ENCODE assay signal across 17 cellular contexts in the genomic region with DNA sequence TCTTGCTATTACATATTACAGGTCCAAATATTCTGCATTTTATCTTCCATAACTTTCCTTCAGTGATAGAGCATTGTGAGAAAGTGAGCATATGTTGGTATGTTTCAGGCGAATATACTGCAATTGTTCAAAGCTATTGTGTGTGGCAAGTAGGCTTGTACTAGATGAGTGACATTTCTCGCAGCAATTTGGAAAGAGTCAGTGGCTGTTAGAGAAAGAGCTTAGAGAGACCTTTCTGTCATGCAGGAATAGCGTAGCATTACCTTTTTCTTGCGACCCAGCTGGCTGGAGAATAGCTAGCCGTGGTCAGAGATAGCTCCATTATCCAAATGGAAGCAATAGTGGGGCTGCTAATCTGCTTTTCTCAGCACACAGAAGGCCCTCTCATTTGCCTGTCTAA.
A peak's percentile ranks its signal among the peaks of the same experiment; 100 is the strongest.
DNase-seq lines count a peak whose midpoint lies in the region; TF ChIP-seq lines count a peak whose summit lies in the region.
"Had no signal": no experiment of that assay in that cellular context is flagged by ENCODE, and none has a peak within 500 bp of the region (broad histone marks: within the 10 kb centered on the region; RNA-seq: fewer than 3 reads in every experiment).

No MANE protein-coding gene starts in this region.

- TF ChIP-seq EP300 in neural cell (conservative IDR thresholded peaks at IDR 0.05; ENCODE audit: poor library complexity, severe bottlenecking): peak; percentile 85

- TF ChIP-seq CTCF in neural cell (IDR thresholded peaks at IDR 0.05; ENCODE audit: poor library complexity, severe bottlenecking): no peak

- TF ChIP-seq RAD21 in neural cell (conservative IDR thresholded peaks at IDR 0.05): peak; percentile 48

- H3K36me3 ChIP-seq in neural cell (ENCODE audit: insufficient read depth, low read length): no peaks in the 10 kb centered on the region

- peak overlapping the region; percentile 9 for H3K4me2 ChIP-seq in neural cell (ENCODE audit: low read length)
- H3K4me2 ChIP-seq: A549 had no signal

- peak overlapping the region; percentile 83 for H3K27ac ChIP-seq in neural cell (ENCODE audit: low read length)
- H3K27ac ChIP-seq: 22Rv1, A549, C4-2B, GM23248 had no signal

- H3K9me2 ChIP-seq in neural cell (ENCODE audit: insufficient read depth, low read length): no peaks in the 10 kb centered on the region

- peak overlapping the region; percentile 47 for H3K9ac ChIP-seq in neural cell (ENCODE audit: low read length)
- H3K9ac ChIP-seq: GM23248 had no signal

- H3K9me3 ChIP-seq in neural cell (ENCODE audit: low read length): no peaks in the 10 kb centered on the region
- H3K9me3 ChIP-seq: A549, Caco-2 had no signal

- H2AFZ ChIP-seq in neural cell (ENCODE audit: low read depth, low read length): peak overlapping the region; percentile 5
- H2AFZ ChIP-seq: GM23248 had no signal

- no peaks in the 10 kb centered on the region for H4K20me1 ChIP-seq in neural cell (ENCODE audit: insufficient read depth)

- DNase-seq in NCI-H1436 treated with DMSO at 0.1 percent for 48 hours (lab: John Stamatoyannopoulos, UW) (peak; percentile 82), NCI-H1436 (lab: John Stamatoyannopoulos, UW) (no peak), NCI-H748 (lab: John Stamatoyannopoulos, UW; ENCODE audit: unreplicated experiment) (peak; percentile 5), NCI-H748 treated with DMSO at 0.1 percent for 48 hours (lab: John Stamatoyannopoulos, UW) (no peak), NCI-H1930 (lab: John Stamatoyannopoulos, UW) (no peak), SHP77 (lab: John Stamatoyannopoulos, UW) (no peak)
- DNase-seq in activated CD8-positive, alpha-beta memory T cell treated with anti-CD3 and anti-CD28 coated beads for 24 hours: no peak
- DNase-seq: AML-193; Caco-2; CD4-positive, alpha-beta T cell; GM23248; H7; HFFc6 had no signal

- no peaks in the 10 kb centered on the region for H3K79me2 ChIP-seq in neural cell (replicated peaks; ENCODE audit: insufficient read depth, low read length)

- peak overlapping the region; percentile 19 for H3K4me3 ChIP-seq in neural cell (ENCODE audit: low read length)
- H3K4me3 ChIP-seq: A549, GM23248 had no signal

- no peaks in the 10 kb centered on the region for H3K27me3 ChIP-seq in neural cell (ENCODE audit: insufficient read depth, low read depth, low read length)

- no peaks in the 10 kb centered on the region for H3F3A ChIP-seq in neural cell (ENCODE audit: insufficient read depth, low read length, poor library complexity, severe bottlenecking)

TF ChIP-seq in neural cell, 6 proteins besides CTCF, POLR2A, EP300 and RAD21:
- peak; percentile 35 for TF ChIP-seq SMC3 (conservative IDR thresholded peaks at IDR 0.05; ENCODE audit: poor library complexity)
- TF ChIP-seq MXI1 (conservative IDR thresholded peaks at IDR 0.05; ENCODE audit: poor library complexity, severe bottlenecking): peak; percentile 31
- no peak for TF ChIP-seq TAF1 (IDR thresholded peaks at IDR 0.05; ENCODE audit: low read depth)
- TF ChIP-seq POLR2AphosphoS5 (IDR thresholded peaks at IDR 0.05): peak; percentile 70
- TF ChIP-seq, protein P1, sequence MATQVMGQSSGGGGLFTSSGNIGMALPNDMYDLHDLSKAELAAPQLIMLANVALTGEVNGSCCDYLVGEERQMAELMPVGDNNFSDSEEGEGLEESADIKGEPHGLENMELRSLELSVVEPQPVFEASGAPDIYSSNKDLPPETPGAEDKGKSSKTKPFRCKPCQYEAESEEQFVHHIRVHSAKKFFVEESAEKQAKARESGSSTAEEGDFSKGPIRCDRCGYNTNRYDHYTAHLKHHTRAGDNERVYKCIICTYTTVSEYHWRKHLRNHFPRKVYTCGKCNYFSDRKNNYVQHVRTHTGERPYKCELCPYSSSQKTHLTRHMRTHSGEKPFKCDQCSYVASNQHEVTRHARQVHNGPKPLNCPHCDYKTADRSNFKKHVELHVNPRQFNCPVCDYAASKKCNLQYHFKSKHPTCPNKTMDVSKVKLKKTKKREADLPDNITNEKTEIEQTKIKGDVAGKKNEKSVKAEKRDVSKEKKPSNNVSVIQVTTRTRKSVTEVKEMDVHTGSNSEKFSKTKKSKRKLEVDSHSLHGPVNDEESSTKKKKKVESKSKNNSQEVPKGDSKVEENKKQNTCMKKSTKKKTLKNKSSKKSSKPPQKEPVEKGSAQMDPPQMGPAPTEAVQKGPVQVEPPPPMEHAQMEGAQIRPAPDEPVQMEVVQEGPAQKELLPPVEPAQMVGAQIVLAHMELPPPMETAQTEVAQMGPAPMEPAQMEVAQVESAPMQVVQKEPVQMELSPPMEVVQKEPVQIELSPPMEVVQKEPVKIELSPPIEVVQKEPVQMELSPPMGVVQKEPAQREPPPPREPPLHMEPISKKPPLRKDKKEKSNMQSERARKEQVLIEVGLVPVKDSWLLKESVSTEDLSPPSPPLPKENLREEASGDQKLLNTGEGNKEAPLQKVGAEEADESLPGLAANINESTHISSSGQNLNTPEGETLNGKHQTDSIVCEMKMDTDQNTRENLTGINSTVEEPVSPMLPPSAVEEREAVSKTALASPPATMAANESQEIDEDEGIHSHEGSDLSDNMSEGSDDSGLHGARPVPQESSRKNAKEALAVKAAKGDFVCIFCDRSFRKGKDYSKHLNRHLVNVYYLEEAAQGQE (IDR thresholded peaks at IDR 0.05; ENCODE audit: borderline replicate concordance): peak; percentile 56
- TF ChIP-seq EZH2 (IDR thresholded peaks at IDR 0.05; ENCODE audit: borderline replicate concordance, insufficient read depth, low read length, poor library complexity, severe bottlenecking): no peak

Comparison
In these comparisons a context has a peak if more than half of its experiments do, and no peak if none do; other contexts are left out.
1. DNase-seq: peak in NCI-H1436 treated with DMSO at 0.1 percent for 48 hours (single experiment) and NCI-H748 (single experiment); none in NCI-H1436 (single experiment), NCI-H748 treated with DMSO at 0.1 percent for 48 hours (single experiment), NCI-H1930 (0 of 2), SHP77 (0 of 2) and activated CD8-positive, alpha-beta memory T cell treated with anti-CD3 and anti-CD28 coated beads for 24 hours (single experiment).